12 cellular contexts compared by ENCODE assay signal in genomic region chr16:50610331-50611262, GRCh38.
DNase-seq lines count a peak whose midpoint lies in the region; ATAC-seq and TF ChIP-seq lines count a peak whose summit lies in the region.
"Had no signal": no experiment of that assay in that cellular context is flagged by ENCODE, and none has a peak within 500 bp of the region (broad histone marks: within the 10 kb centered on the region; RNA-seq: fewer than 3 reads in every experiment).

No MANE protein-coding gene starts in this region.

- no peak overlapping the region for H3K4me3 Mint-ChIP-seq in type B pancreatic cell

- intact Hi-C loops in lower lobe of right lung (cut with DNase I): no loop called here

- no peaks in the 10 kb centered on the region for H3K9me3 ChIP-seq in HAP-1
- no peaks in the 10 kb centered on the region for H3K9me3 ChIP-seq in lower lobe of right lung
- H3K9me3 ChIP-seq in stomach smooth muscle (ENCODE audit: control insufficient read depth in 2 of 2, low read length in 2 of 2): no peaks in the 10 kb centered on the region

- no peaks in the 10 kb centered on the region for H3K27me3 Mint-ChIP-seq in type B pancreatic cell

- H3K27me3 ChIP-seq in HAP-1 (ENCODE audit: low read depth): no peaks in the 10 kb centered on the region
- no peaks in the 10 kb centered on the region for H3K27me3 ChIP-seq in lower lobe of right lung (ENCODE audit: low read depth)
- H3K27me3 ChIP-seq in stomach smooth muscle (ENCODE audit: control insufficient read depth in 1 of 2, insufficient read depth in 2 of 2, low read length in 2 of 2): no peaks in the 10 kb centered on the region

- no peak for TF ChIP-seq CTCF in lower lobe of right lung (IDR thresholded peaks at IDR 0.05)
- TF ChIP-seq CTCF in GM20000 (IDR thresholded peaks at IDR 0.05; ENCODE audit: extremely low read depth, missing control alignments): no peak
- no peak for TF ChIP-seq CTCF in type B pancreatic cell (conservative IDR thresholded peaks at IDR 0.05)

- no peaks in the 10 kb centered on the region for H3K9me3 Mint-ChIP-seq in type B pancreatic cell

- ATAC-seq in lower lobe of right lung (no peak), GM21786 (IDR thresholded peaks at IDR 0.05; ENCODE audit: unreplicated experiment) (no peak)

- in situ Hi-C loops in HAP-1 (cut with MboI; ENCODE audit: low sequenced_read_pairs): no loop called here

- H3K36me3 ChIP-seq in HAP-1 (replicated peaks) (no peaks in the 10 kb centered on the region), lower lobe of right lung (peaks cover 5% of the 10 kb centered on the region), stomach smooth muscle (ENCODE audit: control insufficient read depth in 2 of 2, insufficient read depth in 2 of 2, low read length in 2 of 2) (no peaks in the 10 kb centered on the region)

- H3K36me3 Mint-ChIP-seq in type B pancreatic cell: peaks cover 7% of the 10 kb centered on the region

- H3K4me1 Mint-ChIP-seq in type B pancreatic cell (ENCODE audit: unreplicated experiment): peaks cover 38% of the 10 kb centered on the region

- H3K4me3 ChIP-seq in HAP-1 (no peak overlapping the region), lower lobe of right lung (no peak overlapping the region), stomach smooth muscle (ENCODE audit: low read length in 2 of 2) (no peak overlapping the region)
- H3K4me3 ChIP-seq: PC-9 had no signal

- no peak overlapping the region for H3K27ac Mint-ChIP-seq in type B pancreatic cell

- H3K27ac ChIP-seq in caudate nucleus (ENCODE audit: low read depth, low read length) (peak overlapping the region; percentile 52), lower lobe of right lung (peak overlapping the region; percentile 46), stomach smooth muscle (ENCODE audit: low read length) (peak overlapping the region; percentile 85)
- H3K27ac ChIP-seq: PC-9 had no signal

- H3K4me1 ChIP-seq in HAP-1 (peaks cover 18% of the 10 kb centered on the region), lower lobe of right lung (peaks cover 12% of the 10 kb centered on the region), stomach smooth muscle (ENCODE audit: control insufficient read depth, insufficient read depth, low read length) (peaks cover 82% of the 10 kb centered on the region)

- H3K9ac ChIP-seq in stomach smooth muscle (ENCODE audit: low read length in 2 of 2): peak overlapping the region in 1 of 2 donors; percentile 35

- DNase-seq in HAP-1 (ENCODE audit: low spot score in 2 of 2): peak; percentile 88 to 90
- peak in 18 of 61 donors; percentile 13 to 48 (median 24) for DNase-seq in caudate nucleus (lab: John Stamatoyannopoulos, UW)
- DNase-seq in lower lobe of right lung: no peak
- no peak for DNase-seq in activated T-cell treated with anti-CD3 and anti-CD28 coated beads, Interleukin-2, amount 50 U/mL, for 1 hour
- DNase-seq in GM20000 (ENCODE audit: low spot score): no peak
- no peak for DNase-seq in type B pancreatic cell (ENCODE audit: extremely low spot score, unreplicated experiment)
- DNase-seq: activated CD4-positive, CD25-positive, alpha-beta regulatory T cell; cortex of kidney; PC-9; SW 1271 had no signal

Comparison
In these comparisons a context has a peak if more than half of its experiments do, and no peak if none do; other contexts are left out.
1. DNase-seq: peak in HAP-1 (2 of 2); none in lower lobe of right lung (single experiment), activated T-cell treated with anti-CD3 and anti-CD28 coated beads, Interleukin-2, amount 50 U/mL, for 1 hour (single experiment), GM20000 (single experiment) and type B pancreatic cell (single experiment).
2. Peak in every context shown above with its lines, with median percentiles within 50 percentile points of each other: H3K27ac ChIP-seq.